In genomic region chrX:109704563-109704962, GRCh38 we compare ENCODE assay signal across 10 cellular contexts. TPM values are rescaled to one million over a fixed set of nuclear protein-coding genes. Genes with fewer than 3 reads are reported as not detected.
DNase-seq lines count a peak whose midpoint lies in the region; ATAC-seq, FAIRE-seq and TF ChIP-seq lines count a peak whose summit lies in the region.
"Had no signal": no experiment of that assay in that cellular context is flagged by ENCODE, and none has a peak within 500 bp of the region (broad histone marks: within the 10 kb centered on the region; RNA-seq: fewer than 3 reads in every experiment).

No MANE protein-coding gene starts in this region.

- H3K9me2 ChIP-seq in Karpas-422 (replicated peaks; ENCODE audit: insufficient read depth, low read length) = no peaks in the 10 kb centered on the region

- no peak overlapping the region for H3K4me2 ChIP-seq in Karpas-422 (ENCODE audit: low read depth, low read length, poor library complexity, severe bottlenecking)

- no peak overlapping the region for H3K9ac ChIP-seq in Karpas-422 (ENCODE audit: low read length)

- H4K20me1 ChIP-seq in Karpas-422 (ENCODE audit: insufficient read depth, low read depth, low read length) = no peaks in the 10 kb centered on the region

- DNase-seq in GM12891 (ENCODE audit: insufficient read length, low spot score) (no peak), cerebellar nuclear complex (lab: John Stamatoyannopoulos, UW) (no peak), NCI-H187 (lab: John Stamatoyannopoulos, UW) (no peak), Karpas-422 (no peak), NCI-H446 treated with DMSO at 0.1 percent for 48 hours (lab: John Stamatoyannopoulos, UW) (no peak)
- DNase-seq: AML-193, Peyer's patch had no signal

- no peak overlapping the region for H3K4me3 ChIP-seq in Karpas-422 (ENCODE audit: low read length)
- H3K4me3 ChIP-seq: Peyer's patch had no signal

- TF ChIP-seq POLR2A in GM12891 (IDR thresholded peaks at IDR 0.05; ENCODE audit: low read depth, low read length) = no peak

- H3K9me3 ChIP-seq in Karpas-422 (ENCODE audit: low read length) = no peaks in the 10 kb centered on the region
- H3K9me3 ChIP-seq: Peyer's patch had no signal

- H3K79me2 ChIP-seq in Karpas-422 (ENCODE audit: low read length) = peaks cover 85% of the 10 kb centered on the region

- H3K27me3 ChIP-seq in Karpas-422 (ENCODE audit: low read length) = no peaks in the 10 kb centered on the region
- H3K27me3 ChIP-seq: Peyer's patch had no signal

- H3K36me3 ChIP-seq in Karpas-422 (ENCODE audit: insufficient read depth, low read length) = no peaks in the 10 kb centered on the region
- H3K36me3 ChIP-seq: Peyer's patch had no signal

- peak; percentile 69 for FAIRE-seq in GM12891 (lab: Jason Lieb, UNC)

- ATAC-seq in GM19324 (IDR thresholded peaks at IDR 0.05; ENCODE audit: low FRiP score, unreplicated experiment) (peak; percentile 65), HG02763 (IDR thresholded peaks at IDR 0.05; ENCODE audit: unreplicated experiment) (peak; percentile 65), HG03469 (IDR thresholded peaks at IDR 0.05; ENCODE audit: unreplicated experiment) (peak; percentile 49)

- H2AFZ ChIP-seq in Karpas-422 (ENCODE audit: low read length) = no peak overlapping the region

- H3K27ac ChIP-seq in Karpas-422 (ENCODE audit: low read length) = no peak overlapping the region
- H3K27ac ChIP-seq: Peyer's patch had no signal

- H3K4me1 ChIP-seq in Karpas-422 (ENCODE audit: low read length) = peaks cover 30% of the 10 kb centered on the region
- H3K4me1 ChIP-seq: Peyer's patch had no signal

TF ChIP-seq in GM12891, 5 proteins besides CTCF, POLR2A, EP300 and RAD21:
- no peak for TF ChIP-seq TAF1 (IDR thresholded peaks at IDR 0.05; ENCODE audit: low read depth, low read length)
- TF ChIP-seq SPI1 (IDR thresholded peaks at IDR 0.05; ENCODE audit: low read depth, low read length) = no peak
- TF ChIP-seq POLR2AphosphoS5 (IDR thresholded peaks at IDR 0.05; ENCODE audit: low read depth, low read length) = no peak
- TF ChIP-seq PAX5 (IDR thresholded peaks at IDR 0.05; ENCODE audit: insufficient read depth, low read length, severe bottlenecking) = no peak
- no peak for TF ChIP-seq POU2F2 (IDR thresholded peaks at IDR 0.05; ENCODE audit: low read depth, low read length)

RNA-seq across cellular contexts. Expression of gene ACSL4, which starts 28.5 kb away (rescaled TPM):
- 13.1 TPM for polyA plus RNA-seq in GM12891 (2012; ENCODE audit: low read depth, missing spikeins)
- total RNA-seq in Karpas-422 (2014; rRNA removed; shearing (Covaris generic); ENCODE audit: low replicate concordance) = 42.4 and 85.8 TPM in 2 replicates
